Comparison of ENCODE assay signal across 1 cellular context in genomic region chr22:46815896-46816721, GRCh38.
TF ChIP-seq lines count a peak whose summit lies in the region.

No MANE protein-coding gene starts in this region.

TF ChIP-seq in HepG2, 621 proteins besides CTCF, POLR2A, EP300 and RAD21 (continued from another document and continues in another):
- TF ChIP-seq, protein P1, sequence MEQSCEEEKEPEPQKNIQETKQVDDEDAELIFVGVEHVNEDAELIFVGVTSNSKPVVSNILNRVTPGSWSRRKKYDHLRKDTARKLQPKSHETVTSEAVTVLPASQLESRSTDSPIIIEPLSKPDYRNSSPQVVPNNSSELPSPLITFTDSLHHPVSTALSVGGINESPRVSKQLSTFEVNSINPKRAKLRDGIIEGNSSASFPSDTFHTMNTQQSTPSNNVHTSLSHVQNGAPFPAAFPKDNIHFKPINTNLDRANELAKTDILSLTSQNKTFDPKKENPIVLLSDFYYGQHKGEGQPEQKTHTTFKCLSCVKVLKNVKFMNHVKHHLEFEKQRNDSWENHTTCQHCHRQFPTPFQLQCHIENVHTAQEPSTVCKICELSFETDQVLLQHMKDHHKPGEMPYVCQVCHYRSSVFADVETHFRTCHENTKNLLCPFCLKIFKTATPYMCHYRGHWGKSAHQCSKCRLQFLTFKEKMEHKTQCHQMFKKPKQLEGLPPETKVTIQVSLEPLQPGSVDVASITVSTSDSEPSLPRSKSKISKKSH (CRISPR knock-in tag; IDR thresholded peaks at IDR 0.05; ENCODE audit: borderline replicate concordance) = no peak
- TF ChIP-seq BHLHE40 (IDR thresholded peaks at IDR 0.05; ENCODE audit: low read length) = no peak
- TF ChIP-seq ZNF768 (CRISPR knock-in tag; IDR thresholded peaks at IDR 0.05) = peak; percentile 60; the same call in 1 of the 2 replicates
- no peak for TF ChIP-seq ZNF225 (CRISPR knock-in tag; IDR thresholded peaks at IDR 0.05)
- no peak for TF ChIP-seq ZBED4 (CRISPR knock-in tag; IDR thresholded peaks at IDR 0.05; ENCODE audit: borderline replicate concordance)
- TF ChIP-seq ARID5B (CRISPR knock-in tag; IDR thresholded peaks at IDR 0.05) = 0 out of 2 replicates have a peak, but pooled peaks have one; percentile 10
- TF ChIP-seq CREB3 (CRISPR knock-in tag; IDR thresholded peaks at IDR 0.05) = no peak
- TF ChIP-seq ELF3 (CRISPR knock-in tag; IDR thresholded peaks at IDR 0.05) = peak; percentile 58; the same call in 1 of the 2 replicates
- no peak for TF ChIP-seq RERE (CRISPR knock-in tag; IDR thresholded peaks at IDR 0.05; ENCODE audit: low read depth)
- TF ChIP-seq ZNF280D (CRISPR knock-in tag; IDR thresholded peaks at IDR 0.05) = no peak
- no peak for TF ChIP-seq ZNF614 (CRISPR knock-in tag; IDR thresholded peaks at IDR 0.05; ENCODE audit: borderline replicate concordance)
- TF ChIP-seq ETV5 (CRISPR knock-in tag; IDR thresholded peaks at IDR 0.05; ENCODE audit: borderline replicate concordance) = no peak
- no peak for TF ChIP-seq ZNF335 (CRISPR knock-in tag; IDR thresholded peaks at IDR 0.05)
- TF ChIP-seq DR1 (CRISPR knock-in tag; IDR thresholded peaks at IDR 0.05) = no peak
- TF ChIP-seq ZNF24 (IDR thresholded peaks at IDR 0.05) = no peak
- TF ChIP-seq IRF9 (CRISPR knock-in tag; IDR thresholded peaks at IDR 0.05; ENCODE audit: borderline replicate concordance) = no peak
- TF ChIP-seq ZNF616 (CRISPR knock-in tag; IDR thresholded peaks at IDR 0.05; ENCODE audit: low read depth) = no peak
- 0 out of 2 replicates have a peak, but pooled peaks have one; percentile 46 for TF ChIP-seq TGIF2 (CRISPR knock-in tag; IDR thresholded peaks at IDR 0.05)
- no peak for TF ChIP-seq TOPORS (CRISPR knock-in tag; IDR thresholded peaks at IDR 0.05)
- TF ChIP-seq PRDM10 (CRISPR knock-in tag; IDR thresholded peaks at IDR 0.05; ENCODE audit: low read depth) = no peak
- TF ChIP-seq KMT2B (CRISPR knock-in tag; IDR thresholded peaks at IDR 0.05) = no peak
- no peak for TF ChIP-seq ZSCAN22 (CRISPR knock-in tag; IDR thresholded peaks at IDR 0.05)
- no peak for TF ChIP-seq NFIC (IDR thresholded peaks at IDR 0.05; ENCODE audit: low read length)
- TF ChIP-seq ZSCAN12 (CRISPR knock-in tag; IDR thresholded peaks at IDR 0.05) = no peak
- TF ChIP-seq ZNF124 (CRISPR knock-in tag; IDR thresholded peaks at IDR 0.05) = no peak
- no peak for TF ChIP-seq ZNF441 (CRISPR knock-in tag; IDR thresholded peaks at IDR 0.05; ENCODE audit: borderline replicate concordance)
- no peak for TF ChIP-seq ZNF569 (CRISPR knock-in tag; IDR thresholded peaks at IDR 0.05; ENCODE audit: borderline replicate concordance)
- TF ChIP-seq POLR2AphosphoS2 (IDR thresholded peaks at IDR 0.05; ENCODE audit: low read depth, low read length) = no peak
- TF ChIP-seq GABPB1 (CRISPR knock-in tag; IDR thresholded peaks at IDR 0.05) = peak; percentile 37; the same call in 1 of the 2 replicates
- no peak for TF ChIP-seq ZNF605 (CRISPR knock-in tag; IDR thresholded peaks at IDR 0.05)
